ENCODE assay signal across 2 cellular contexts in the genomic region with DNA sequence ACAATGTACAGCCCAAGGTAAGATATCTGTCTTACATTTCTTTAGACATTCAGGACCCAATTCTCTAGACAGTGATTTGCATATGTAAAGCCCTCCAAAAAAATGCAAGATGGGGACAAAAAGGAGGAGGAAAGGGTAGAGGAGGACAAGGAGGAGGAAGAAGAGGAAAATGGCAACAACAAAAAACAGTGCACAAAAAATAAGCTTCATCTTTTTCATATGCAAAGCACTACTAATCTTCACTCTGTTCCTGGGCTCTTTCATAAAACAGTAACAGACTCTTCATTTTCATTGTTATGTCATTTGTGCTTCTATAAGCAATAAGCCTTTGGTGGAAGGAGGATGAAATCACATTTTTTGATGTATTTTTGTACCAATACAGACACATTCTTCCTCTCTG.
TF ChIP-seq lines count a peak whose summit lies in the region.

No MANE protein-coding gene starts in this region.

TF ChIP-seq in GM23338, 12 proteins besides CTCF, POLR2A, EP300 and RAD21 (continues in another document):
- TF ChIP-seq, protein P1, sequence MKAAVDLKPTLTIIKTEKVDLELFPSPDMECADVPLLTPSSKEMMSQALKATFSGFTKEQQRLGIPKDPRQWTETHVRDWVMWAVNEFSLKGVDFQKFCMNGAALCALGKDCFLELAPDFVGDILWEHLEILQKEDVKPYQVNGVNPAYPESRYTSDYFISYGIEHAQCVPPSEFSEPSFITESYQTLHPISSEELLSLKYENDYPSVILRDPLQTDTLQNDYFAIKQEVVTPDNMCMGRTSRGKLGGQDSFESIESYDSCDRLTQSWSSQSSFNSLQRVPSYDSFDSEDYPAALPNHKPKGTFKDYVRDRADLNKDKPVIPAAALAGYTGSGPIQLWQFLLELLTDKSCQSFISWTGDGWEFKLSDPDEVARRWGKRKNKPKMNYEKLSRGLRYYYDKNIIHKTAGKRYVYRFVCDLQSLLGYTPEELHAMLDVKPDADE (IDR thresholded peaks at IDR 0.05), result no peak
- TF ChIP-seq, protein P2, sequence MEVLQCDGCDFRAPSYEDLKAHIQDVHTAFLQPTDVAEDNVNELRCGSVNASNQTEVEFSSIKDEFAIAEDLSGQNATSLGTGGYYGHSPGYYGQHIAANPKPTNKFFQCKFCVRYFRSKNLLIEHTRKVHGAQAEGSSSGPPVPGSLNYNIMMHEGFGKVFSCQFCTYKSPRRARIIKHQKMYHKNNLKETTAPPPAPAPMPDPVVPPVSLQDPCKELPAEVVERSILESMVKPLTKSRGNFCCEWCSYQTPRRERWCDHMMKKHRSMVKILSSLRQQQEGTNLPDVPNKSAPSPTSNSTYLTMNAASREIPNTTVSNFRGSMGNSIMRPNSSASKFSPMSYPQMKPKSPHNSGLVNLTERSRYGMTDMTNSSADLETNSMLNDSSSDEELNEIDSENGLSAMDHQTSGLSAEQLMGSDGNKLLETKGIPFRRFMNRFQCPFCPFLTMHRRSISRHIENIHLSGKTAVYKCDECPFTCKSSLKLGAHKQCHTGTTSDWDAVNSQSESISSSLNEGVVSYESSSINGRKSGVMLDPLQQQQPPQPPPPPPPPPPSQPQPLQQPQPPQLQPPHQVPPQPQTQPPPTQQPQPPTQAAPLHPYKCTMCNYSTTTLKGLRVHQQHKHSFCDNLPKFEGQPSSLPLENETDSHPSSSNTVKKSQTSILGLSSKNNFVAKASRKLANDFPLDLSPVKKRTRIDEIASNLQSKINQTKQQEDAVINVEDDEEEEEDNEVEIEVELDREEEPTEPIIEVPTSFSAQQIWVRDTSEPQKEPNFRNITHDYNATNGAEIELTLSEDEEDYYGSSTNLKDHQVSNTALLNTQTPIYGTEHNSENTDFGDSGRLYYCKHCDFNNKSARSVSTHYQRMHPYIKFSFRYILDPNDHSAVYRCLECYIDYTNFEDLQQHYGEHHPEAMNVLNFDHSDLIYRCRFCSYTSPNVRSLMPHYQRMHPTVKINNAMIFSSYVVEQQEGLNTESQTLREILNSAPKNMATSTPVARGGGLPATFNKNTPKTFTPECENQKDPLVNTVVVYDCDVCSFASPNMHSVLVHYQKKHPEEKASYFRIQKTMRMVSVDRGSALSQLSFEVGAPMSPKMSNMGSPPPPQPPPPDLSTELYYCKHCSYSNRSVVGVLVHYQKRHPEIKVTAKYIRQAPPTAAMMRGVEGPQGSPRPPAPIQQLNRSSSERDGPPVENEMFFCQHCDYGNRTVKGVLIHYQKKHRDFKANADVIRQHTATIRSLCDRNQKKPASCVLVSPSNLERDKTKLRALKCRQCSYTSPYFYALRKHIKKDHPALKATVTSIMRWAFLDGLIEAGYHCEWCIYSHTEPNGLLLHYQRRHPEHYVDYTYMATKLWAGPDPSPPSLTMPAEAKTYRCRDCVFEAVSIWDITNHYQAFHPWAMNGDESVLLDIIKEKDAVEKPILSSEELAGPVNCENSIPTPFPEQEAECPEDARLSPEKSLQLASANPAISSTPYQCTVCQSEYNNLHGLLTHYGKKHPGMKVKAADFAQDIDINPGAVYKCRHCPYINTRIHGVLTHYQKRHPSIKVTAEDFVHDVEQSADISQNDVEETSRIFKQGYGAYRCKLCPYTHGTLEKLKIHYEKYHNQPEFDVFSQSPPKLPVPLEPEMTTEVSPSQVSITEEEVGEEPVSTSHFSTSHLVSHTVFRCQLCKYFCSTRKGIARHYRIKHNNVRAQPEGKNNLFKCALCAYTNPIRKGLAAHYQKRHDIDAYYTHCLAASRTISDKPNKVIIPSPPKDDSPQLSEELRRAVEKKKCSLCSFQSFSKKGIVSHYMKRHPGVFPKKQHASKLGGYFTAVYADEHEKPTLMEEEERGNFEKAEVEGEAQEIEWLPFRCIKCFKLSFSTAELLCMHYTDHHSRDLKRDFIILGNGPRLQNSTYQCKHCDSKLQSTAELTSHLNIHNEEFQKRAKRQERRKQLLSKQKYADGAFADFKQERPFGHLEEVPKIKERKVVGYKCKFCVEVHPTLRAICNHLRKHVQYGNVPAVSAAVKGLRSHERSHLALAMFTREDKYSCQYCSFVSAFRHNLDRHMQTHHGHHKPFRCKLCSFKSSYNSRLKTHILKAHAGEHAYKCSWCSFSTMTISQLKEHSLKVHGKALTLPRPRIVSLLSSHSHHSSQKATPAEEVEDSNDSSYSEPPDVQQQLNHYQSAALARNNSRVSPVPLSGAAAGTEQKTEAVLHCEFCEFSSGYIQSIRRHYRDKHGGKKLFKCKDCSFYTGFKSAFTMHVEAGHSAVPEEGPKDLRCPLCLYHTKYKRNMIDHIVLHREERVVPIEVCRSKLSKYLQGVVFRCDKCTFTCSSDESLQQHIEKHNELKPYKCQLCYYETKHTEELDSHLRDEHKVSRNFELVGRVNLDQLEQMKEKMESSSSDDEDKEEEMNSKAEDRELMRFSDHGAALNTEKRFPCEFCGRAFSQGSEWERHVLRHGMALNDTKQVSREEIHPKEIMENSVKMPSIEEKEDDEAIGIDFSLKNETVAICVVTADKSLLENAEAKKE (CRISPR knock-in tag; IDR thresholded peaks at IDR 0.05), result no peak
- no peak for TF ChIP-seq ZNF331 (CRISPR knock-in tag; IDR thresholded peaks at IDR 0.05; ENCODE audit: low read depth)
- TF ChIP-seq, protein P3, sequence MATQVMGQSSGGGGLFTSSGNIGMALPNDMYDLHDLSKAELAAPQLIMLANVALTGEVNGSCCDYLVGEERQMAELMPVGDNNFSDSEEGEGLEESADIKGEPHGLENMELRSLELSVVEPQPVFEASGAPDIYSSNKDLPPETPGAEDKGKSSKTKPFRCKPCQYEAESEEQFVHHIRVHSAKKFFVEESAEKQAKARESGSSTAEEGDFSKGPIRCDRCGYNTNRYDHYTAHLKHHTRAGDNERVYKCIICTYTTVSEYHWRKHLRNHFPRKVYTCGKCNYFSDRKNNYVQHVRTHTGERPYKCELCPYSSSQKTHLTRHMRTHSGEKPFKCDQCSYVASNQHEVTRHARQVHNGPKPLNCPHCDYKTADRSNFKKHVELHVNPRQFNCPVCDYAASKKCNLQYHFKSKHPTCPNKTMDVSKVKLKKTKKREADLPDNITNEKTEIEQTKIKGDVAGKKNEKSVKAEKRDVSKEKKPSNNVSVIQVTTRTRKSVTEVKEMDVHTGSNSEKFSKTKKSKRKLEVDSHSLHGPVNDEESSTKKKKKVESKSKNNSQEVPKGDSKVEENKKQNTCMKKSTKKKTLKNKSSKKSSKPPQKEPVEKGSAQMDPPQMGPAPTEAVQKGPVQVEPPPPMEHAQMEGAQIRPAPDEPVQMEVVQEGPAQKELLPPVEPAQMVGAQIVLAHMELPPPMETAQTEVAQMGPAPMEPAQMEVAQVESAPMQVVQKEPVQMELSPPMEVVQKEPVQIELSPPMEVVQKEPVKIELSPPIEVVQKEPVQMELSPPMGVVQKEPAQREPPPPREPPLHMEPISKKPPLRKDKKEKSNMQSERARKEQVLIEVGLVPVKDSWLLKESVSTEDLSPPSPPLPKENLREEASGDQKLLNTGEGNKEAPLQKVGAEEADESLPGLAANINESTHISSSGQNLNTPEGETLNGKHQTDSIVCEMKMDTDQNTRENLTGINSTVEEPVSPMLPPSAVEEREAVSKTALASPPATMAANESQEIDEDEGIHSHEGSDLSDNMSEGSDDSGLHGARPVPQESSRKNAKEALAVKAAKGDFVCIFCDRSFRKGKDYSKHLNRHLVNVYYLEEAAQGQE (IDR thresholded peaks at IDR 0.05; ENCODE audit: unreplicated experiment), result no peak
- TF ChIP-seq EZH2phosphoT487 (IDR thresholded peaks at IDR 0.05; ENCODE audit: unreplicated experiment), result no peak
- no peak for TF ChIP-seq NANOG (IDR thresholded peaks at IDR 0.05; ENCODE audit: borderline replicate concordance)
- TF ChIP-seq STAT1 (IDR thresholded peaks at IDR 0.05; ENCODE audit: unreplicated experiment), result no peak
- TF ChIP-seq CREB1 (CRISPR knock-in tag; IDR thresholded peaks at IDR 0.05; ENCODE audit: low read depth), result no peak
- no peak for TF ChIP-seq JUNB (IDR thresholded peaks at IDR 0.05; ENCODE audit: unreplicated experiment)
- TF ChIP-seq EZH2 (IDR thresholded peaks at IDR 0.05; ENCODE audit: low read depth, unreplicated experiment), result no peak

TF ChIP-seq in WTC11, 78 proteins besides CTCF, POLR2A, EP300 and RAD21 (continued from another document):
- TF ChIP-seq, protein P4, sequence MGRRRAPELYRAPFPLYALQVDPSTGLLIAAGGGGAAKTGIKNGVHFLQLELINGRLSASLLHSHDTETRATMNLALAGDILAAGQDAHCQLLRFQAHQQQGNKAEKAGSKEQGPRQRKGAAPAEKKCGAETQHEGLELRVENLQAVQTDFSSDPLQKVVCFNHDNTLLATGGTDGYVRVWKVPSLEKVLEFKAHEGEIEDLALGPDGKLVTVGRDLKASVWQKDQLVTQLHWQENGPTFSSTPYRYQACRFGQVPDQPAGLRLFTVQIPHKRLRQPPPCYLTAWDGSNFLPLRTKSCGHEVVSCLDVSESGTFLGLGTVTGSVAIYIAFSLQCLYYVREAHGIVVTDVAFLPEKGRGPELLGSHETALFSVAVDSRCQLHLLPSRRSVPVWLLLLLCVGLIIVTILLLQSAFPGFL (CRISPR knock-in tag; IDR thresholded peaks at IDR 0.05; ENCODE audit: borderline replicate concordance), result no peak
- TF ChIP-seq ATF1 (CRISPR knock-in tag; IDR thresholded peaks at IDR 0.05) (no peak), ZNF416 (CRISPR knock-in tag; IDR thresholded peaks at IDR 0.05) (no peak), RELA (CRISPR knock-in tag; IDR thresholded peaks at IDR 0.05; ENCODE audit: borderline replicate concordance) (no peak)
- TF ChIP-seq, protein P5, sequence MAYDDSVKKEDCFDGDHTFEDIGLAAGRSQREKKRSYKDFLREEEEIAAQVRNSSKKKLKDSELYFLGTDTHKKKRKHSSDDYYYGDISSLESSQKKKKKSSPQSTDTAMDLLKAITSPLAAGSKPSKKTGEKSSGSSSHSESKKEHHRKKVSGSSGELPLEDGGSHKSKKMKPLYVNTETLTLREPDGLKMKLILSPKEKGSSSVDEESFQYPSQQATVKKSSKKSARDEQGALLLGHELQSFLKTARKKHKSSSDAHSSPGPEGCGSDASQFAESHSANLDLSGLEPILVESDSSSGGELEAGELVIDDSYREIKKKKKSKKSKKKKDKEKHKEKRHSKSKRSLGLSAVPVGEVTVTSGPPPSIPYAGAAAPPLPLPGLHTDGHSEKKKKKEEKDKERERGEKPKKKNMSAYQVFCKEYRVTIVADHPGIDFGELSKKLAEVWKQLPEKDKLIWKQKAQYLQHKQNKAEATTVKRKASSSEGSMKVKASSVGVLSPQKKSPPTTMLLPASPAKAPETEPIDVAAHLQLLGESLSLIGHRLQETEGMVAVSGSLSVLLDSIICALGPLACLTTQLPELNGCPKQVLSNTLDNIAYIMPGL (CRISPR knock-in tag; IDR thresholded peaks at IDR 0.05), result no peak
- TF ChIP-seq, protein P6, sequence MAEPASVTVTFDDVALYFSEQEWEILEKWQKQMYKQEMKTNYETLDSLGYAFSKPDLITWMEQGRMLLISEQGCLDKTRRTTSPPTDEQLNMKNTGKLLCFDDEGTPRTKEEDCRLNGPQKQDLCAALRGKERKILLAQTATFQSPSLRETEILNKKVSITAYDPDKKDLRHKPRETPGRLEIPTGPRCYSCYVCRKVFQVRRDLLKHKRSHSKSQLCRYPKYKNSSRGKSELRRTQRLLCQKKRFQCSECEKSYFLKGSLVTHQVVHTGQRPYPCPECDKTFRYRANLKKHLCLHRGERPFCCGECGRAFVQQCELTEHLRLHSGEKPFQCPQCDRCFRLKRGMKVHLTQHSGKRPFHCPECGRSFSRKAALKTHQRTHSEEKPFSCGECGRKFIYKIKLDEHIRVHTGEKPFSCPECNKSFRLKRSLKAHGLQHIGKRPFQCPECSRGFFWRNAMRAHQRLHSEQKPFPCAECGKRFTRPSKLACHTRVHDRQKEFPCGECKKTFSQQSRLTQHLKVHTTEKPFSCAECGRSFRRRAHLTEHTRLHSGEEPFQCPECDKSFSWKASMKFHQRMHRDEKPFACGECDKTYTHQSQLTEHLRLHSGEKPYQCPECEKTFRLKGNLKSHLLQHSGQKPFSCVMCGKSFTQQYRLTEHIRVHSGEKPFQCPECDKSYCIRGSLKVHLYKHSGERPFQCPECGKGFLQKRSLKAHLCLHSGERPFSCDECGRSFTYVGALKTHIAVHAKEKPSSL (CRISPR knock-in tag; conservative IDR thresholded peaks at IDR 0.05), result no peak
- TF ChIP-seq, protein P7, sequence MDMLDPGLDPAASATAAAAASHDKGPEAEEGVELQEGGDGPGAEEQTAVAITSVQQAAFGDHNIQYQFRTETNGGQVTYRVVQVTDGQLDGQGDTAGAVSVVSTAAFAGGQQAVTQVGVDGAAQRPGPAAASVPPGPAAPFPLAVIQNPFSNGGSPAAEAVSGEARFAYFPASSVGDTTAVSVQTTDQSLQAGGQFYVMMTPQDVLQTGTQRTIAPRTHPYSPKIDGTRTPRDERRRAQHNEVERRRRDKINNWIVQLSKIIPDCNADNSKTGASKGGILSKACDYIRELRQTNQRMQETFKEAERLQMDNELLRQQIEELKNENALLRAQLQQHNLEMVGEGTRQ (CRISPR knock-in tag; IDR thresholded peaks at IDR 0.05), result no peak
